Comparison of ENCODE assay signal across 20 cellular contexts in the genomic region with DNA sequence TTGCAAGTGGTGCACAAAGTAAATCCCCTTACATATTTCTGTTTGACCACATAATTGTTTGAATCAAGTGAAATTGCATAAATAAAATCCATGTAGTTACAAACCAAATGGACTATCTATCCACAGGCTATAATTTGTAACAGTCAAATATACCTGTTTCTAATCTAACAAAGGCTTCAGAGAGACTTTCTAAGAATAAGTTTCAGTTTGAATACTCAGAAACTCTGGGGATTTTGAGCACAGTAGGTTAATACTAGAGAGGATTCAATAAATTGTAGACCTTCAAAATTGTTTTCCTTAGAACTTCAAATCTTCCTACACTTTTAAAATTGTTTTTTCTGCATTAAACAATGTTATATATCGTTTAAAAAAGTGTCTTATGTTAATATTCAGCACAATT.
DNase-seq lines count a peak whose midpoint lies in the region; ATAC-seq, FAIRE-seq and TF ChIP-seq lines count a peak whose summit lies in the region.
"Had no signal": no experiment of that assay in that cellular context is flagged by ENCODE, and none has a peak within 500 bp of the region (broad histone marks: within the 10 kb centered on the region; RNA-seq: fewer than 3 reads in every experiment).

No MANE protein-coding gene starts in this region.

- no peak overlapping the region for H3K27ac ChIP-seq in kidney (ENCODE audit: low read depth in 2 of 2, low read length in 2 of 2)

- peak; percentile 52 for FAIRE-seq in GM19239 (lab: Jason Lieb, UNC)
- FAIRE-seq in kidney (lab: Jason Lieb, UNC): peak; percentile 56
- FAIRE-seq: A204.1, GM12878 had no signal

- no peaks in the 10 kb centered on the region for H3K36me3 ChIP-seq in kidney (ENCODE audit: control insufficient read depth in 1 of 2, insufficient read depth in 2 of 2, low read length in 2 of 2)
- no peaks in the 10 kb centered on the region for H3K36me3 ChIP-seq in mucosa of descending colon (ENCODE audit: low read depth)

- ATAC-seq in HG03457 (IDR thresholded peaks at IDR 0.05; ENCODE audit: unreplicated experiment) (peak; percentile 67), mucosa of descending colon (no peak)
- ATAC-seq: GM12878, GM23338, HCT116 had no signal

- H3K9ac ChIP-seq in kidney (ENCODE audit: low read length in 2 of 2): no peak overlapping the region

- no peaks in the 10 kb centered on the region for H3K4me1 ChIP-seq in kidney (ENCODE audit: control insufficient read depth in 1 of 2, insufficient read depth in 1 of 2, low read depth in 1 of 2, low read length in 2 of 2)
- no peaks in the 10 kb centered on the region for H3K4me1 ChIP-seq in mucosa of descending colon (ENCODE audit: low read depth)

- TF ChIP-seq CTCF in kidney (IDR thresholded peaks at IDR 0.05; ENCODE audit: borderline replicate concordance, extremely low read depth, insufficient read depth): no peak
- TF ChIP-seq CTCF in mucosa of descending colon (IDR thresholded peaks at IDR 0.05): no peak

- no peak for DNase-seq in GM19239 (ENCODE audit: insufficient read length, low spot score)
- no peak for DNase-seq in kidney
- no peak for DNase-seq in mucosa of descending colon
- no peak for DNase-seq in NCI-H2171 treated with DMSO at 0.1 percent for 48 hours (lab: John Stamatoyannopoulos, UW)
- DNase-seq in NAMALWA (ENCODE audit: low spot score): no peak
- no peak for DNase-seq in DMS53 (lab: John Stamatoyannopoulos, UW)
- DNase-seq: ACHN; AML-193; C1 segment of cervical spinal cord; Calu3; CD4-positive, alpha-beta memory T cell; COR-L47; EL; GDM1; H9 had no signal

- no peaks in the 10 kb centered on the region for H3K9me3 ChIP-seq in kidney (ENCODE audit: control insufficient read depth in 1 of 2, low read length in 2 of 2)
- H3K9me3 ChIP-seq in mucosa of descending colon: no peaks in the 10 kb centered on the region

- intact Hi-C loops in kidney (cut with DNase I) (no loop called here), mucosa of descending colon (cut with DNase I, micrococcal nuclease) (no loop called here)

- no peak overlapping the region for H3K4me3 ChIP-seq in kidney (ENCODE audit: low read length in 2 of 2)
- no peak overlapping the region for H3K4me3 ChIP-seq in mucosa of descending colon
- H3K4me3 ChIP-seq: GM12878, GM23338 had no signal
